2 cellular contexts compared by ENCODE assay signal in genomic region chr3:151561878-151562277, GRCh38.
TF ChIP-seq lines count a peak whose summit lies in the region.

No MANE protein-coding gene starts in this region.

TF ChIP-seq in IMR-90, 13 proteins besides CTCF, POLR2A, EP300 and RAD21 (continued from another document):
- TF ChIP-seq USF2 (IDR thresholded peaks at IDR 0.05; ENCODE audit: low read depth, low read length) (no peak), ELK1 (IDR thresholded peaks at IDR 0.05; ENCODE audit: borderline replicate concordance, low read depth, low read length) (no peak), FOS (IDR thresholded peaks at IDR 0.05; ENCODE audit: low read depth, low read length) (no peak), MXI1 (IDR thresholded peaks at IDR 0.05; ENCODE audit: borderline replicate concordance, low read depth, low read length) (no peak), RFX5 (IDR thresholded peaks at IDR 0.05; ENCODE audit: low read depth, low read length) (no peak), CHD1 (IDR thresholded peaks at IDR 0.05; ENCODE audit: low read depth, low read length) (no peak), SMC3 (IDR thresholded peaks at IDR 0.05; ENCODE audit: low read depth, low read length) (no peak)

TF ChIP-seq in K562, 482 proteins besides CTCF, POLR2A, EP300 and RAD21 (continued from another document):
- no peak for TF ChIP-seq KDM5B (IDR thresholded peaks at IDR 0.05; ENCODE audit: insufficient replicate concordance, low read depth, low read length)
- no peak for TF ChIP-seq TAL1 (IDR thresholded peaks at IDR 0.05)
- TF ChIP-seq ZKSCAN8 (CRISPR knock-in tag; IDR thresholded peaks at IDR 0.05), result no peak
- TF ChIP-seq FOXK2 (conservative IDR thresholded peaks at IDR 0.05 in 1 of 2, IDR thresholded peaks at IDR 0.05 in 1 of 2; ENCODE audit: low read depth in 2 of 2), result no peak
- TF ChIP-seq HDGF (IDR thresholded peaks at IDR 0.05), result no peak
- TF ChIP-seq MTA3 (IDR thresholded peaks at IDR 0.05; ENCODE audit: borderline replicate concordance), result no peak
- TF ChIP-seq POLR3G (IDR thresholded peaks at IDR 0.05; ENCODE audit: extremely low read depth, insufficient read length, insufficient replicate concordance), result no peak
- TF ChIP-seq HIVEP1 (CRISPR knock-in tag; IDR thresholded peaks at IDR 0.05), result no peak
- TF ChIP-seq ZNF583 (CRISPR knock-in tag; IDR thresholded peaks at IDR 0.05), result peak; percentile 65; the same call in 1 of the 2 replicates
- 0 out of 2 replicates have a peak, but pooled peaks have one; percentile 24 for TF ChIP-seq BACH1 (tag; IDR thresholded peaks at IDR 0.05)
- peak; percentile 36; the same call in 1 of the 2 replicates for TF ChIP-seq ZNF592 (IDR thresholded peaks at IDR 0.05)
- TF ChIP-seq ZBTB12 (CRISPR knock-in tag; IDR thresholded peaks at IDR 0.05), result no peak
- no peak for TF ChIP-seq EZH2 (IDR thresholded peaks at IDR 0.05; ENCODE audit: borderline replicate concordance, low read depth, low read length)
- TF ChIP-seq AFF4 (CRISPR knock-in tag; IDR thresholded peaks at IDR 0.05), result no peak
- peak; percentile 84; the same call in 1 of the 2 replicates for TF ChIP-seq DMBX1 (CRISPR knock-in tag; IDR thresholded peaks at IDR 0.05; ENCODE audit: borderline replicate concordance)
- TF ChIP-seq POLR2H (tag; IDR thresholded peaks at IDR 0.05; ENCODE audit: low read depth), result no peak
- no peak for TF ChIP-seq KDM2B (CRISPR knock-in tag; IDR thresholded peaks at IDR 0.05)
- TF ChIP-seq SPI1 (IDR thresholded peaks at IDR 0.05; ENCODE audit: borderline replicate concordance, low read depth, low read length), result no peak
- no peak for TF ChIP-seq ZNF24 (IDR thresholded peaks at IDR 0.05)
- TF ChIP-seq ZNF740 (CRISPR knock-in tag; IDR thresholded peaks at IDR 0.05), result no peak
- peak in 1 of 2 experiments; percentile 86; a peak in 2 of 4 replicates for TF ChIP-seq ZNF740 (tag; IDR thresholded peaks at IDR 0.05)
- TF ChIP-seq GTF2E2 (tag; IDR thresholded peaks at IDR 0.05), result no peak
- no peak for TF ChIP-seq MXD1 (CRISPR knock-in tag; IDR thresholded peaks at IDR 0.05; ENCODE audit: borderline replicate concordance, poor library complexity, severe bottlenecking)
- no peak for TF ChIP-seq ETV1 (tag; conservative IDR thresholded peaks at IDR 0.05; ENCODE audit: low read depth)
- TF ChIP-seq PTRF (tag; IDR thresholded peaks at IDR 0.05), result 0 out of 2 replicates have a peak, but pooled peaks have one; percentile 22
- TF ChIP-seq NCOA4 (IDR thresholded peaks at IDR 0.05; ENCODE audit: partially characterized antibody), result no peak
- no peak for TF ChIP-seq CBX2 (IDR thresholded peaks at IDR 0.05; ENCODE audit: insufficient read depth, low read length, poor library complexity, severe bottlenecking)
- no peak for TF ChIP-seq NFATC3 (IDR thresholded peaks at IDR 0.05)
- TF ChIP-seq MECOM (CRISPR knock-in tag; IDR thresholded peaks at IDR 0.05), result 0 out of 2 replicates have a peak, but pooled peaks have one; percentile 16
- TF ChIP-seq ZNF165 (CRISPR knock-in tag; IDR thresholded peaks at IDR 0.05; ENCODE audit: borderline replicate concordance), result no peak
- TF ChIP-seq MAFK (IDR thresholded peaks at IDR 0.05; ENCODE audit: low read length), result no peak
- no peak for TF ChIP-seq ZNF175 (CRISPR knock-in tag; IDR thresholded peaks at IDR 0.05; ENCODE audit: low read depth)
- no peak for TF ChIP-seq SRF (CRISPR knock-in tag; IDR thresholded peaks at IDR 0.05)
- TF ChIP-seq LARP7 (IDR thresholded peaks at IDR 0.05), result no peak
- no peak for TF ChIP-seq E2F1 (CRISPR knock-in tag; IDR thresholded peaks at IDR 0.05)
TF ChIP-seq in K562: peak in this region for 7.
